8 cellular contexts compared by ENCODE assay signal in genomic region chr7:130896898-130897514, GRCh38.
DNase-seq lines count a peak whose midpoint lies in the region; ATAC-seq and TF ChIP-seq lines count a peak whose summit lies in the region.

No MANE protein-coding gene starts in this region.

- peaks cover 98% of the 10 kb centered on the region for H3K4me1 ChIP-seq in Panc1 (ENCODE audit: control insufficient read depth, insufficient read depth, low read length)
- H3K4me1 ChIP-seq in fibroblast of lung (ENCODE audit: control insufficient read depth, extremely low read depth, insufficient read depth, low read length): peaks cover 53% of the 10 kb centered on the region

- in situ Hi-C loops in Panc1 (cut with HindIII; ENCODE audit: low pct_unique_long_range_greater_than_20kb, low sequenced_read_pairs): no loop called here

- ATAC-seq in HG02852 (IDR thresholded peaks at IDR 0.05; ENCODE audit: unreplicated experiment) (peak; percentile 41), Panc1 (peak; percentile 39), natural killer cell (peak; percentile 81 to 95 (median 89))

- H2AFZ ChIP-seq in fibroblast of lung (ENCODE audit: low read length): no peak overlapping the region

- peak overlapping the region; percentile 31 for H3K4me3 Mint-ChIP-seq in natural killer cell

- H3K36me3 Mint-ChIP-seq in natural killer cell: no peaks in the 10 kb centered on the region

- CTCF ChIA-PET in Panc1 (lab: Charles Lee): interaction anchor here (0.5 to 2.4 kb wide), 18 partner anchors 8 to 165 kb away, joined by 3 to 17 read pairs (median 4); no protein-coding TSS in a partner anchor

- no peaks in the 10 kb centered on the region for H3K9me3 Mint-ChIP-seq in natural killer cell

- peaks cover 96% of the 10 kb centered on the region for H3K79me2 ChIP-seq in fibroblast of lung (ENCODE audit: control insufficient read depth, insufficient read depth, low read length)

- H3K27me3 ChIP-seq in Panc1 (ENCODE audit: control insufficient read depth, insufficient read depth, low read length) (no peaks in the 10 kb centered on the region), fibroblast of lung (ENCODE audit: control insufficient read depth, insufficient read depth, low read length) (no peaks in the 10 kb centered on the region)

- POLR2A ChIA-PET in Panc1 (lab: Charles Lee): interaction anchor here (0.5 to 0.9 kb wide), 4 partner anchors 10 to 34 kb away, joined by 3 to 6 read pairs (median 4); no protein-coding TSS in a partner anchor

- H3K4me3 ChIP-seq in Panc1 (ENCODE audit: low read depth in 2 of 2, low read length in 2 of 2) (peak overlapping the region; percentile 7 to 25; a peak in 2 of 4 replicates), fibroblast of lung (replicated peaks in 1 of 4; ENCODE audit: control extremely low read depth in 1 of 4, insufficient read depth in 1 of 4, low read depth in 3 of 4, low read length in 4 of 4) (no peak overlapping the region)

- H3K27ac ChIP-seq in Panc1 (ENCODE audit: low read length): peak overlapping the region; percentile 100
- peak overlapping the region; percentile 55 for H3K27ac ChIP-seq in fibroblast of lung (ENCODE audit: insufficient read depth, low read length)

- BruUV-seq in Panc1 (replicated peaks; lab: Mats Ljungman, UMichigan): no TSS peak

- no peaks in the 10 kb centered on the region for H3K27me3 Mint-ChIP-seq in natural killer cell (ENCODE audit: low read depth in 2 of 2)

- peak overlapping the region; percentile 45 to 87 for H3K27ac Mint-ChIP-seq in natural killer cell

- H4K20me1 ChIP-seq in fibroblast of lung (ENCODE audit: control insufficient read depth, extremely low read depth, insufficient read depth, low read length): peaks cover 3% of the 10 kb centered on the region

- peaks cover 41 to 57% of the 10 kb centered on the region in 2 donors for H3K4me1 Mint-ChIP-seq in natural killer cell

- TF ChIP-seq CTCF in Panc1 (IDR thresholded peaks at IDR 0.05): peak; percentile 86
- TF ChIP-seq CTCF in fibroblast of lung (conservative IDR thresholded peaks at IDR 0.05 in 1 of 2, IDR thresholded peaks at IDR 0.05 in 1 of 2; ENCODE audit: low read depth in 1 of 2, low read length in 2 of 2): peak; percentile 69 to 91
- peak; percentile 95 for TF ChIP-seq CTCF in natural killer cell (IDR thresholded peaks at IDR 0.05)

- intact Hi-C loops in Panc1 (cut with micrococcal nuclease; ENCODE audit: unreplicated experiment) (loop anchor here (2.0 to 5.0 kb wide), 3 partner anchors 45 to 144 kb away; no protein-coding TSS in a partner anchor), natural killer cell (cut with micrococcal nuclease) (loop anchor here (1.0 to 10.0 kb wide), 7 partner anchors 16 to 616 kb away; no protein-coding TSS in a partner anchor)

- H3K36me3 ChIP-seq in Panc1 (ENCODE audit: control insufficient read depth, insufficient read depth, low read length): peaks cover 6% of the 10 kb centered on the region; the same call in 1 of the 2 replicates
- H3K36me3 ChIP-seq in fibroblast of lung (ENCODE audit: control insufficient read depth, insufficient read depth, low read length): peaks cover 38% of the 10 kb centered on the region

- DNase-seq in DMS53 treated with DMSO at 0.1 percent for 48 hours (lab: John Stamatoyannopoulos, UW; ENCODE audit: unreplicated experiment) (peak; percentile 85), Panc1 (ENCODE audit: low read depth, low spot score) (no peak), fibroblast of lung (ENCODE audit: low read depth in 2 of 2) (peak; percentile 81 to 90), natural killer cell (peak; percentile 62), stromal cell of bone marrow (ENCODE audit: low read depth) (peak; percentile 59), HPDE6-E6E7 (ENCODE audit: extremely low spot score) (no peak)
- DNase-seq in activated T-helper 1 cell treated with anti-CD3 and anti-CD28 coated beads, Interleukin-2, amount 50 U/mL, for 16 hours (ENCODE audit: low read depth in 1 of 2, low spot score in 1 of 2): peak; percentile 29 to 50

- H3K4me2 ChIP-seq in fibroblast of lung (ENCODE audit: extremely low read depth, insufficient read depth, low read length): peak overlapping the region; percentile 11

- no peak overlapping the region for H3K9ac ChIP-seq in fibroblast of lung (ENCODE audit: insufficient read depth, low read length)

- H3K9me3 ChIP-seq in Panc1 (ENCODE audit: control insufficient read depth, insufficient read depth, low read depth, low read length) (no peaks in the 10 kb centered on the region), fibroblast of lung (ENCODE audit: control insufficient read depth, insufficient read depth, low read depth, low read length) (no peaks in the 10 kb centered on the region)

Comparison
In these comparisons a context has a peak if more than half of its experiments do, and no peak if none do; other contexts are left out.
1. DNase-seq: peak in DMS53 treated with DMSO at 0.1 percent for 48 hours (single experiment), activated T-helper 1 cell treated with anti-CD3 and anti-CD28 coated beads, Interleukin-2, amount 50 U/mL, for 16 hours (2 of 2), fibroblast of lung (2 of 2), natural killer cell (single experiment) and stromal cell of bone marrow (single experiment); none in Panc1 (single experiment) and HPDE6-E6E7 (single experiment).
2. ATAC-seq: peak in every context shown above with its lines; median percentile 89 in natural killer cell; 41 in HG02852; 39 in Panc1.
3. H3K4me3 ChIP-seq: peak in Panc1 (2 of 2); none in fibroblast of lung (0 of 4).
4. Peak in every context shown above with its lines, with median percentiles within 50 percentile points of each other: CTCF ChIP-seq.